In the genomic region with DNA sequence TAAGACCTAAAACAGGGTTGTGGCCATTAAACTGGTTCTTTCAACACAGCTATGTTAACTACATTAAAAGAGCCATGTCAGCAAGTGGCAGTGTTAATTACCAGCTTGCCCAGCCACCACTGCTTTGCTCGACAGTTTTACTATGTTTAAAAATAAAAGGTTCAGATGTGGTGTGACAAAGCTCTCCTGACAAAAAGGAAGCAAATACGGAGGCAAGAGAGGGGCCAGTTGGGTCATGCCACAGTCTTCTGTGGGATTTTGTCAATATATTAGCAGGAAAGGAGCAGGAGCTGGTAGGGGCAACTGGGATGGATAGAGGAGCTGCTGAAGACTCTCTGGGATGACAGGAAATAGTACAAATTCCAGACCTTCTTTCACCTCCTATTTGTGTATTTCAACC, we compare ENCODE assay signal across 10 cellular contexts.
A peak's percentile ranks its signal among the peaks of the same experiment; 100 is the strongest.
DNase-seq lines count a peak whose midpoint lies in the region; ATAC-seq and TF ChIP-seq lines count a peak whose summit lies in the region.
"Had no signal": no experiment of that assay in that cellular context is flagged by ENCODE, and none has a peak within 500 bp of the region (broad histone marks: within the 10 kb centered on the region; RNA-seq: fewer than 3 reads in every experiment).

No MANE protein-coding gene starts in this region.

- no peaks in the 10 kb centered on the region for H3K27me3 Mint-ChIP-seq in activated T-cell treated with anti-CD3 and anti-CD28 coated beads, Interleukin-2, amount 50 U/mL, for 24 hours

- peak overlapping the region; percentile 52 for H3K27ac Mint-ChIP-seq in activated T-cell treated with anti-CD3 and anti-CD28 coated beads, Interleukin-2, amount 50 U/mL, for 24 hours

- no peak overlapping the region for H3K9ac ChIP-seq in iPS-18a (ENCODE audit: low read length)

- peak overlapping the region; percentile 49 for H3K4me3 Mint-ChIP-seq in activated T-cell treated with anti-CD3 and anti-CD28 coated beads, Interleukin-2, amount 50 U/mL, for 24 hours

- no peak for TF ChIP-seq CTCF in stomach (IDR thresholded peaks at IDR 0.05)

- intact Hi-C loops in stomach (cut with DNase I; ENCODE audit: low total_unique reads), result no loop called here

- H3K9me3 Mint-ChIP-seq in activated T-cell treated with anti-CD3 and anti-CD28 coated beads, Interleukin-2, amount 50 U/mL, for 24 hours, result no peaks in the 10 kb centered on the region

- no peaks in the 10 kb centered on the region for H3K27me3 ChIP-seq in iPS-18a (ENCODE audit: control insufficient read depth, insufficient read depth, low read length)
- no peaks in the 10 kb centered on the region for H3K27me3 ChIP-seq in stomach

- peaks cover 33% of the 10 kb centered on the region for H3K4me1 Mint-ChIP-seq in activated T-cell treated with anti-CD3 and anti-CD28 coated beads, Interleukin-2, amount 50 U/mL, for 24 hours (ENCODE audit: low read depth)

- H3K9me3 ChIP-seq in iPS-18a (ENCODE audit: control insufficient read depth, low read depth, low read length) (no peaks in the 10 kb centered on the region), stomach (no peaks in the 10 kb centered on the region)

- 28 to 36% (median 33%) methylated on average over 2 of the region's 2 CpGs for WGBS in stomach, 5 donors

- ATAC-seq in SK-N-SH treated with all-trans-retinoic acid at 6 μM for 48 hours, result peak; percentile 9; the same call in 1 of the 3 replicates

- TF ChIP-seq POLR2A in stomach (IDR thresholded peaks at IDR 0.05), result no peak

- H3K36me3 ChIP-seq in iPS-18a (ENCODE audit: control insufficient read depth, low read depth, low read length) (no peaks in the 10 kb centered on the region), stomach (peaks cover 0 to 17% (median 9%) of the 10 kb centered on the region in 4 donors)

- H3K36me3 Mint-ChIP-seq in activated T-cell treated with anti-CD3 and anti-CD28 coated beads, Interleukin-2, amount 50 U/mL, for 24 hours (ENCODE audit: low read depth), result no peaks in the 10 kb centered on the region

- H3K27ac ChIP-seq in iPS-18a (ENCODE audit: low read length) (peak overlapping the region; percentile 40), stomach (peak overlapping the region in 4 of 5 donors; percentile 11 to 63 (median 51))
- H3K27ac ChIP-seq: C4-2B had no signal

- TF ChIP-seq EP300 in stomach (IDR thresholded peaks at IDR 0.05), result no peak

- no peak for DNase-seq in activated T-cell treated with anti-CD3 and anti-CD28 coated beads, Interleukin-2, amount 50 U/mL, for 24 hours
- DNase-seq in activated T-cell treated with anti-CD3 and anti-CD28 coated beads, Interleukin-2, amount 50 U/mL, for 48 hours, result no peak
- DNase-seq in stomach (no peak), AG08396 (ENCODE audit: low spot score) (no peak), NCI-H774 (lab: John Stamatoyannopoulos, UW) (no peak), NCI-H2227 (lab: John Stamatoyannopoulos, UW; ENCODE audit: unreplicated experiment) (no peak)
- DNase-seq: NCI-H187 treated with DMSO at 0.1 percent for 48 hours had no signal

- no peak overlapping the region for H3K4me3 ChIP-seq in iPS-18a (ENCODE audit: low read length)
- H3K4me3 ChIP-seq in stomach, result peak overlapping the region in 2 of 4 donors; percentile 15 to 30

- peaks cover 23% of the 10 kb centered on the region for H3K4me1 ChIP-seq in iPS-18a (ENCODE audit: control insufficient read depth, low read depth, low read length)
- H3K4me1 ChIP-seq in stomach, result peaks cover 6 to 57% (median 32%) of the 10 kb centered on the region in 4 donors

TF ChIP-seq in SK-N-SH treated with all-trans-retinoic acid at 6 μM for 48 hours, 23 proteins besides CTCF, POLR2A, EP300 and RAD21:
- TF ChIP-seq ZNF70 (CRISPR knock-in tag; IDR thresholded peaks at IDR 0.05) (no peak), CSDC2 (CRISPR knock-in tag; IDR thresholded peaks at IDR 0.05) (no peak), GLIS3 (CRISPR knock-in tag; IDR thresholded peaks at IDR 0.05) (no peak)
- TF ChIP-seq, protein P1, sequence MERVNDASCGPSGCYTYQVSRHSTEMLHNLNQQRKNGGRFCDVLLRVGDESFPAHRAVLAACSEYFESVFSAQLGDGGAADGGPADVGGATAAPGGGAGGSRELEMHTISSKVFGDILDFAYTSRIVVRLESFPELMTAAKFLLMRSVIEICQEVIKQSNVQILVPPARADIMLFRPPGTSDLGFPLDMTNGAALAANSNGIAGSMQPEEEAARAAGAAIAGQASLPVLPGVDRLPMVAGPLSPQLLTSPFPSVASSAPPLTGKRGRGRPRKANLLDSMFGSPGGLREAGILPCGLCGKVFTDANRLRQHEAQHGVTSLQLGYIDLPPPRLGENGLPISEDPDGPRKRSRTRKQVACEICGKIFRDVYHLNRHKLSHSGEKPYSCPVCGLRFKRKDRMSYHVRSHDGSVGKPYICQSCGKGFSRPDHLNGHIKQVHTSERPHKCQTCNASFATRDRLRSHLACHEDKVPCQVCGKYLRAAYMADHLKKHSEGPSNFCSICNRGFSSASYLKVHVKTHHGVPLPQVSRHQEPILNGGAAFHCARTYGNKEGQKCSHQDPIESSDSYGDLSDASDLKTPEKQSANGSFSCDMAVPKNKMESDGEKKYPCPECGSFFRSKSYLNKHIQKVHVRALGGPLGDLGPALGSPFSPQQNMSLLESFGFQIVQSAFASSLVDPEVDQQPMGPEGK (CRISPR knock-in tag; IDR thresholded peaks at IDR 0.05; ENCODE audit: borderline replicate concordance), result no peak
